ENCODE assay signal across 12 cellular contexts in the genomic region with DNA sequence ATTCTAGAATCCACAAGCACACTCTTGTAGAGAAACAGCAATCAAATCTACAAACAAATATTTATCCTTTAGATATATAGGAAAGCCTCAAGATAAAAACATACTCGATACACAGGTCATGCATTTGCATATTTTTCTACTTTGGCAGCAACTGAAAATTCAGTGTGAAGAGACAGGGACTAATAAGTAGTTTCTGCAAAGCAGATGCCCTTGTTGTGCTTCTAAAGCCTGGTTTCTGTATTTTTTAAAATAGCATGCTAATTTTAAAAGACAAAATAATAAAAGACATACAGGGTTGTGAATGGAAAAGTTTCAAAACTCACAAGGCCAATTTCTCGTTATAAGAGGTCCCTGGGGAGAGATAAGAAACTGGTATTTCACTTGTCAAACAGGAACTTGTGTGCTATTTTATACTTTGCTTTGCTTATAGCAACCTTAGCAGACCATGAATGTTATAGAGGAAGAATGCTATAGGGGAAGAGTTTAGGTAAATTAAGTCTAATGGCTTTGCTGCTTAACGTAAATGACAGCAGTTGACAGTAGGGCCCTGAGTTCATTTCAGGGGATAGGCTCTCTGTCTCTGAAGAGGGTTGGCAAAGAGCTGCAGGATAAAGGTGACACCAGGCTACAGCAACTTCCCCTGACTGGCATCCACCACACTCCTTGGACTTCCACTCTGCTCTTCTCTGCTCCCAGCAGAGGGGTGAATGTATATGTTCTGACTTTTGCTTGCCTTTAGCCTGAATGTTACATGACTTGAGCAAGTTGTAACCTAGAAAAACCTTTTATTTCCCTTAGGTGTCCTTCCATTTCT. TPM values are rescaled to one million over a fixed set of nuclear protein-coding genes. Genes with fewer than 3 reads are reported as not detected.
DNase-seq lines count a peak whose midpoint lies in the region; ATAC-seq and TF ChIP-seq lines count a peak whose summit lies in the region.
"Had no signal": no experiment of that assay in that cellular context is flagged by ENCODE, and none has a peak within 500 bp of the region (broad histone marks: within the 10 kb centered on the region; RNA-seq: fewer than 3 reads in every experiment).

No MANE protein-coding gene starts in this region.

- no peak overlapping the region for H3K27ac ChIP-seq in mesendoderm (ENCODE audit: low read depth, low read length)

- H3K79me2 ChIP-seq in mesendoderm (ENCODE audit: control insufficient read depth, insufficient read depth, low read length) = no peaks in the 10 kb centered on the region

- H4K8ac ChIP-seq in mesendoderm (ENCODE audit: low read depth, low read length) = no peak overlapping the region

- no peaks in the 10 kb centered on the region for H3K27me3 Mint-ChIP-seq in Calu3 (ENCODE audit: unreplicated experiment)

- BruUV-seq in Calu3 (replicated peaks; lab: Mats Ljungman, UMichigan) = no TSS peak

- H4K5ac ChIP-seq in mesendoderm (ENCODE audit: low read length) = no peak overlapping the region

- H3K36me3 ChIP-seq in mesendoderm (ENCODE audit: control insufficient read depth, insufficient read depth, low read length) = no peaks in the 10 kb centered on the region

- no peak overlapping the region for H3K4me3 ChIP-seq in mesendoderm (ENCODE audit: low read length)

- no peak overlapping the region for H2AK5ac ChIP-seq in mesendoderm (ENCODE audit: low read length)

- no peak overlapping the region for H3K4me2 ChIP-seq in mesendoderm (ENCODE audit: low read length)

- peaks cover 31% of the 10 kb centered on the region for H3K4me1 Mint-ChIP-seq in Calu3 (ENCODE audit: low read depth, unreplicated experiment)

- no CpG with 5 or more reads among the region's 3 CpGs for WGBS in mesendoderm (ENCODE audit: extremely low coverage, insufficient coverage, low lambda C conversion rate)

- intact Hi-C loops in Calu3 (cut with micrococcal nuclease; ENCODE audit: unreplicated experiment) = no loop called here

- H3K36me3 Mint-ChIP-seq in Calu3 (ENCODE audit: insufficient read depth, unreplicated experiment) = no peaks in the 10 kb centered on the region

- no peaks in the 10 kb centered on the region for H3K79me1 ChIP-seq in mesendoderm (ENCODE audit: low read length)

- H3K27ac Mint-ChIP-seq in Calu3 (ENCODE audit: unreplicated experiment) = no peak overlapping the region
- H3K27ac Mint-ChIP-seq: effector memory CD8-positive, alpha-beta T cell had no signal

- H3K4me1 ChIP-seq in mesendoderm (ENCODE audit: control insufficient read depth, low read depth, low read length) = no peaks in the 10 kb centered on the region

- no peak overlapping the region for H3K56ac ChIP-seq in mesendoderm (ENCODE audit: low read length)

- no peak overlapping the region for H2BK15ac ChIP-seq in mesendoderm (replicated peaks; ENCODE audit: low read depth)

- DNase-seq in Calu3 (peak; percentile 5), NOMO-1 (lab: John Stamatoyannopoulos, UW; ENCODE audit: unreplicated experiment in 2 of 2) (peak; percentile 35 to 58), NCI-H524 treated with DMSO at 0.1 percent for 48 hours (lab: John Stamatoyannopoulos, UW) (no peak), mesendoderm (no peak)
- no peak for DNase-seq in stimulated activated naive CD8-positive, alpha-beta T cell treated with anti-CD3 and anti-CD28 coated beads, Interleukin-15, Interleukin-2, amounts not matched to agents 100 U/mL and 50 U/mL, for 24 hours
- no peak for DNase-seq in stimulated activated CD4-positive, alpha-beta T cell treated with anti-CD3 and anti-CD28 coated beads, Interleukin-4, amount 100 ng/mL, for 24 hours
- DNase-seq: activated effector memory CD4-positive, alpha-beta T cell treated with Interleukin-2 at 50 U/mL for 16 hours; effector memory CD8-positive, alpha-beta T cell; T-helper 1 cell had no signal

- no peak overlapping the region for H3K4me3 Mint-ChIP-seq in Calu3 (ENCODE audit: low read depth, unreplicated experiment)
- H3K4me3 Mint-ChIP-seq: effector memory CD8-positive, alpha-beta T cell had no signal

- TF ChIP-seq CTCF in Calu3 (IDR thresholded peaks at IDR 0.05; ENCODE audit: unreplicated experiment) = no peak

- no peak overlapping the region for H3K23ac ChIP-seq in mesendoderm (ENCODE audit: low read length)

- no peak overlapping the region for H3K9ac ChIP-seq in mesendoderm (ENCODE audit: low read length)

- H3K18ac ChIP-seq in mesendoderm (ENCODE audit: low read length) = no peak overlapping the region

- no peak overlapping the region for H2BK5ac ChIP-seq in mesendoderm (ENCODE audit: low read length)

- CTCF ChIA-PET in Calu3 (lab: Charles Lee) = no interaction called here

- no peak overlapping the region for H2BK120ac ChIP-seq in mesendoderm (ENCODE audit: low read depth, low read length)

- H3K27me3 ChIP-seq in mesendoderm (ENCODE audit: insufficient read depth, low read length, poor library complexity) = no peaks in the 10 kb centered on the region

- ATAC-seq in GM19395 (IDR thresholded peaks at IDR 0.05; ENCODE audit: unreplicated experiment) (peak; percentile 87), HG02970 (IDR thresholded peaks at IDR 0.05; ENCODE audit: low FRiP score, unreplicated experiment) (peak; percentile 88)
- ATAC-seq in stimulated activated naive CD8-positive, alpha-beta T cell treated with anti-CD3 and anti-CD28 coated beads, Interleukin-15, Interleukin-2, amounts not matched to agents 100 U/mL and 50 U/mL, for 24 hours = no peak
- ATAC-seq: effector memory CD8-positive, alpha-beta T cell had no signal

- H3K4ac ChIP-seq in mesendoderm (ENCODE audit: low read depth, low read length) = no peak overlapping the region

- peaks cover 2% of the 10 kb centered on the region for H3K9me3 Mint-ChIP-seq in Calu3 (ENCODE audit: low read depth, unreplicated experiment)

RNA-seq across cellular contexts. Expression of gene RGS13, which starts 9.4 kb away (rescaled TPM):
- not detected in 2 replicates for total RNA-seq in Calu3 (2022)
- polyA plus RNA-seq in mesendoderm (2013, experiment 1 of 2) = not detected
- not detected for polyA plus RNA-seq in mesendoderm (2013, experiment 2 of 2)
- total RNA-seq: pulmonary artery endothelial cell had no signal

RNA-seq across cellular contexts. Expression of gene RGS1, which starts 51.0 kb away (rescaled TPM):
- total RNA-seq in Calu3 (2022) = not detected in 2 replicates
- not detected for polyA plus RNA-seq in mesendoderm (2013, experiment 1 of 2)
- polyA plus RNA-seq in mesendoderm (2013, experiment 2 of 2) = not detected
- total RNA-seq: pulmonary artery endothelial cell had no signal

Comparison
In these comparisons a context has a peak if more than half of its experiments do, and no peak if none do; other contexts are left out.
1. DNase-seq: peak in Calu3 (single experiment) and NOMO-1 (2 of 2); none in stimulated activated naive CD8-positive, alpha-beta T cell treated with anti-CD3 and anti-CD28 coated beads, Interleukin-15, Interleukin-2, amounts not matched to agents 100 U/mL and 50 U/mL, for 24 hours (single experiment), NCI-H524 treated with DMSO at 0.1 percent for 48 hours (single experiment), stimulated activated CD4-positive, alpha-beta T cell treated with anti-CD3 and anti-CD28 coated beads, Interleukin-4, amount 100 ng/mL, for 24 hours (single experiment) and mesendoderm (single experiment).